In the genomic region with DNA sequence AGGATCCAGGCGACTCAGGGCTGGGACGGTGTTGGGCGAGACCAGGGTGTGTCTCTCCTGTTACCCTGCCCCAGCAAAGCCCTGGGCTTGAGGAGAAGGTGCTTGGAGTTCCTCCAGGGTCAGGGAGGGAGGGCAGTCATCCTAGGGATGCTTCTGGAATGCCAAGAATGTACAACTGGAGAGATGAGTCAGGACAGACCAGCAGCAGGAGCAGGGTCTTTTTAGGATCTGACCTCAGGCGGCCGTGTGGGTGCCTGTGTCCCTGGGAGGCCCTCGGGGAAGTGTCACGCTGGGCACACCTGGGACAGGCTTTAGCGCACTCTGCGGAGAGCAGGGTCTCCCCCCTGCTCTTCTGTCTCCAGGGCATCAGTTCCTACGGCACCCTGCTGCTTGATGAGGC, we compare ENCODE assay signal across 11 cellular contexts. TPM values are rescaled to one million over a fixed set of nuclear protein-coding genes. Genes with fewer than 3 reads are reported as not detected.
DNase-seq lines count a peak whose midpoint lies in the region; ATAC-seq and TF ChIP-seq lines count a peak whose summit lies in the region.
"Had no signal": no experiment of that assay in that cellular context is flagged by ENCODE, and none has a peak within 500 bp of the region (broad histone marks: within the 10 kb centered on the region; RNA-seq: fewer than 3 reads in every experiment).

No MANE protein-coding gene starts in this region.

- H3K36me3 ChIP-seq in endodermal cell (ENCODE audit: control insufficient read depth, insufficient read depth, low read length) (no peaks in the 10 kb centered on the region), mucosa of stomach (ENCODE audit: control insufficient read depth, insufficient read depth, low read length) (no peaks in the 10 kb centered on the region)

- H3K4me3 ChIP-seq in AG10803 (ENCODE audit: low read length) (no peak overlapping the region), endodermal cell (ENCODE audit: low read length) (no peak overlapping the region), mucosa of stomach (ENCODE audit: low read length) (no peak overlapping the region)

- H3K36me3 Mint-ChIP-seq in endodermal cell (ENCODE audit: low read depth) = peaks cover 9% of the 10 kb centered on the region

- H3K27ac ChIP-seq in endodermal cell (ENCODE audit: low read depth, low read length) = peak overlapping the region; percentile 88

- peaks cover 14% of the 10 kb centered on the region for H3K4me1 Mint-ChIP-seq in endodermal cell

- H3K4me3 Mint-ChIP-seq in endodermal cell = no peak overlapping the region

- H3K9ac ChIP-seq in endodermal cell (ENCODE audit: extremely low read depth, low read length, poor library complexity, severe bottlenecking) (no peak overlapping the region), mucosa of stomach (ENCODE audit: low read length) (peak overlapping the region; percentile 39)

- H3K9me3 Mint-ChIP-seq in endodermal cell = no peaks in the 10 kb centered on the region

- TF ChIP-seq CTCF in AG10803 (conservative IDR thresholded peaks at IDR 0.05; ENCODE audit: low read length) (no peak), endodermal cell (conservative IDR thresholded peaks at IDR 0.05) (no peak)

- ATAC-seq in HG03521 (IDR thresholded peaks at IDR 0.05; ENCODE audit: unreplicated experiment) (no peak), GM21367 (IDR thresholded peaks at IDR 0.05; ENCODE audit: unreplicated experiment) (no peak)

- H3K27me3 ChIP-seq in endodermal cell (ENCODE audit: control insufficient read depth, insufficient read depth, low read length, poor library complexity, severe bottlenecking) (no peaks in the 10 kb centered on the region), mucosa of stomach (ENCODE audit: control insufficient read depth, insufficient read depth, low read length) (no peaks in the 10 kb centered on the region)

- H3K27ac Mint-ChIP-seq in endodermal cell = peak overlapping the region; percentile 74

- H3K4me1 ChIP-seq in endodermal cell (ENCODE audit: control insufficient read depth, insufficient read depth, low read length) (peaks cover 10% of the 10 kb centered on the region), mucosa of stomach (ENCODE audit: control insufficient read depth, insufficient read depth, low read length) (peaks cover 78% of the 10 kb centered on the region)

- H3K9me3 ChIP-seq in endodermal cell (ENCODE audit: control insufficient read depth, low read length) (no peaks in the 10 kb centered on the region), mucosa of stomach (ENCODE audit: control insufficient read depth, low read length) (no peaks in the 10 kb centered on the region)

- DNase-seq in AG10803 (ENCODE audit: low read depth) (peak; percentile 96), NCI-H460 (ENCODE audit: extremely low read depth, low read depth) (peak; percentile 30), endodermal cell (peak; percentile 87), DMS153 treated with DMSO at 0.1 percent for 48 hours (lab: John Stamatoyannopoulos, UW; ENCODE audit: unreplicated experiment) (no peak), NCI-H510A (lab: John Stamatoyannopoulos, UW) (no peak)
- DNase-seq: activated CD8-positive, alpha-beta memory T cell treated with anti-CD3 and anti-CD28 coated beads, Interleukin-2, amount 50 U/mL, for 48 hours; DMS79 treated with DMSO at 0.1 percent for 48 hours; NCI-H69 had no signal

- no peaks in the 10 kb centered on the region for H3K27me3 Mint-ChIP-seq in endodermal cell (ENCODE audit: insufficient read depth)

- WGBS in endodermal cell (ENCODE audit: insufficient coverage in 1 of 2, insufficient read length in 1 of 2), 2 experiments = 53 to 70% methylated on average over 4 to 10 of the region's 10 CpGs

RNA-seq across cellular contexts. Expression of a gene that starts 8.2 kb away (rescaled TPM):
- total RNA-seq in NCI-H460 (2014; rRNA removed; shearing (Covaris generic)) = 9.2 and 15.8 TPM in 2 replicates
- 17.0 and 22.1 TPM in 2 replicates for polyA plus RNA-seq in NCI-H460 (2014; cell fraction: nucleus; rRNA removed)
- total RNA-seq in endodermal cell = 10 to 100 TPM; 23.4 to 24.0 TPM
- 86.6 TPM for polyA plus RNA-seq in endodermal cell (2013, experiment 1 of 2)
- 67.0 TPM for polyA plus RNA-seq in endodermal cell (2013, experiment 2 of 2)

RNA-seq across cellular contexts. Expression of a gene that starts 47.7 kb away (rescaled TPM):
- total RNA-seq in NCI-H460 (2014; rRNA removed; shearing (Covaris generic)) = not detected in 2 replicates
- polyA plus RNA-seq in NCI-H460 (2014; cell fraction: nucleus; rRNA removed) = not detected in 2 replicates
- 1 to 10 TPM; 3.0 to 5.6 TPM for total RNA-seq in endodermal cell
- 1.3 TPM for polyA plus RNA-seq in endodermal cell (2013, experiment 1 of 2)
- 0.21 TPM for polyA plus RNA-seq in endodermal cell (2013, experiment 2 of 2)

Comparison
In these comparisons a context has a peak if more than half of its experiments do, and no peak if none do; other contexts are left out.
1. DNase-seq: peak in AG10803 (single experiment), NCI-H460 (single experiment) and endodermal cell (single experiment); none in DMS153 treated with DMSO at 0.1 percent for 48 hours (single experiment) and NCI-H510A (single experiment).